In the genomic region with DNA sequence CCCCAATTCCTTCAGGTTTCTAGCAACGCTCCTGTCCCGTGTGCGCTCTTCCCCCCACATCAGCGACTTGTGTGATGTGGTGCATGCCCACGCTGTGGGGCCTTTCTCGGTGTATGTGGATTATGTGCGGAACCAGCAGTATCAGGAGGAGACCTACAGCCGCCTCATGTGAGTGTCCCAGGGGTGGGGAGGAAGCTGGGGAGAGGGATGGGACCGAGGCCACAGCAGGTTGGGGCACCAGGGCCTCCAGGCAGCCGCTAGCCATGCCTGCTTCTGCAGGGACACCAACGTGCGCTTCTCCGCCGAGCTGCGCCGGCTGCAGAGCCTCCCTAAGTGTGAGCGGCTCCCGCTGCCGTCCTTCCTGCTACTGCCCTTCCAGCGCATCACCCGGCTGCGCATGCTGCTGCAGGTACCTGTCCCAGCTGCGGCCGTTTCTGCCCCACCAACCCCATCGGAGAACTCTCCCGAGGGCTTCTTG, we compare ENCODE assay signal across 19 cellular contexts. TPM values are rescaled to one million over a fixed set of nuclear protein-coding genes. Genes with fewer than 3 reads are reported as not detected.
A peak's percentile ranks its signal among the peaks of the same experiment; 100 is the strongest.
DNase-seq lines count a peak whose midpoint lies in the region; ATAC-seq, FAIRE-seq and TF ChIP-seq lines count a peak whose summit lies in the region.
"Had no signal": no experiment of that assay in that cellular context is flagged by ENCODE, and none has a peak within 500 bp of the region (broad histone marks: within the 10 kb centered on the region; RNA-seq: fewer than 3 reads in every experiment).

No MANE protein-coding gene starts in this region.

- DNase-seq in NCI-H2227 (lab: John Stamatoyannopoulos, UW; ENCODE audit: unreplicated experiment) (peak; percentile 11), NCI-H2227 treated with DMSO at 0.1 percent for 48 hours (lab: John Stamatoyannopoulos, UW) (no peak), body of pancreas (no peak), retina (peak; percentile 62), DMS79 treated with DMSO at 0.1 percent for 48 hours (lab: John Stamatoyannopoulos, UW) (no peak), RCC 7860 (ENCODE audit: low spot score) (no peak)
- DNase-seq: activated CD4-positive, alpha-beta T cell treated with anti-CD3 and anti-CD28 coated beads, Interleukin-2, amount 50 U/mL, for 1 hour; activated T-cell treated with anti-CD3 and anti-CD28 coated beads, Interleukin-2, amount 50 U/mL, for 72 hours; adrenal gland; CD8-positive, alpha-beta T cell; GDM1; SJCRH30 had no signal

- ATAC-seq in body of pancreas (peak; percentile 38), HG03175 (IDR thresholded peaks at IDR 0.05; ENCODE audit: unreplicated experiment) (no peak)
- ATAC-seq: activated T-cell treated with anti-CD3 and anti-CD28 coated beads, Interleukin-2, amount 50 U/mL, for 72 hours; CD8-positive, alpha-beta T cell had no signal

- H3K27me3 ChIP-seq in body of pancreas (peaks cover 0 to 17% of the 10 kb centered on the region in 2 donors), iPS-18a (ENCODE audit: control insufficient read depth, insufficient read depth, low read length) (peaks cover 35% of the 10 kb centered on the region)
- H3K27me3 ChIP-seq: SJCRH30 had no signal

- peaks cover 7% of the 10 kb centered on the region for H3K4me1 ChIP-seq in body of pancreas
- peaks cover 4% of the 10 kb centered on the region for H3K4me1 ChIP-seq in iPS-18a (ENCODE audit: control insufficient read depth, low read depth, low read length)
- H3K4me1 ChIP-seq: adrenal gland had no signal

- H3K36me3 ChIP-seq in body of pancreas (replicated peaks in 1 of 2; ENCODE audit: insufficient read depth in 1 of 2, low read depth in 2 of 2) (no peaks in the 10 kb centered on the region), iPS-18a (ENCODE audit: control insufficient read depth, low read depth, low read length) (no peaks in the 10 kb centered on the region)
- H3K36me3 ChIP-seq: adrenal gland, SJCRH30, tibial nerve had no signal

- no peak overlapping the region for H3K4me3 ChIP-seq in body of pancreas
- peak overlapping the region; percentile 79 for H3K4me3 ChIP-seq in iPS-18a (ENCODE audit: low read length)
- H3K4me3 ChIP-seq: adrenal gland, SJCRH30, tibial nerve had no signal

- no peak overlapping the region for H3K27ac ChIP-seq in body of pancreas
- no peak overlapping the region for H3K27ac ChIP-seq in iPS-18a (ENCODE audit: low read length)
- H3K27ac ChIP-seq: adrenal gland, SJCRH30, tibial nerve had no signal

- no peak for FAIRE-seq in RCC 7860 (lab: Jason Lieb, UNC)
- FAIRE-seq: colon had no signal

- TF ChIP-seq POLR2A in body of pancreas (IDR thresholded peaks at IDR 0.05): no peak

- WGBS in body of pancreas, 2 donors: 51 to 59% methylated on average over 14 to 26 of the region's 26 CpGs

- no peak overlapping the region for H3K9ac ChIP-seq in iPS-18a (ENCODE audit: low read length)

- TF ChIP-seq CTCF in body of pancreas (IDR thresholded peaks at IDR 0.05): no peak

- H3K9me3 ChIP-seq in body of pancreas (no peaks in the 10 kb centered on the region), iPS-18a (ENCODE audit: control insufficient read depth, low read depth, low read length) (no peaks in the 10 kb centered on the region)
- H3K9me3 ChIP-seq: adrenal gland, SJCRH30, tibial nerve had no signal

- intact Hi-C loops in body of pancreas (cut with DNase I): no loop called here

RNA-seq across cellular contexts. Expression of gene ARHGEF15, which starts 5.7 kb away (rescaled TPM):
- 1 to 10 TPM; 2.3 to 6.3 TPM for total RNA-seq in body of pancreas
- total RNA-seq: A172; activated T-cell treated with anti-CD3 and anti-CD28 coated beads, Interleukin-2, amount 50 U/mL, for 72 hours; CD8-positive, alpha-beta T cell had no signal

RNA-seq across cellular contexts. Expression of gene SLC25A35, which starts 20.6 kb away (rescaled TPM):
- 1 to 10 TPM; 1.0 to 7.6 TPM for total RNA-seq in body of pancreas

RNA-seq across cellular contexts. Expression of gene ODF4, which starts 23.9 kb away (rescaled TPM):
- not detected for total RNA-seq in body of pancreas
- total RNA-seq: A172; activated T-cell treated with anti-CD3 and anti-CD28 coated beads, Interleukin-2, amount 50 U/mL, for 72 hours; adrenal gland; CD8-positive, alpha-beta T cell; mucosa of gallbladder; pulmonary artery endothelial cell; SJCRH30; tibial nerve had no signal

RNA-seq across cellular contexts. Expression of gene RANGRF, which starts 27.3 kb away (rescaled TPM):
- total RNA-seq in body of pancreas: 10 to 100 TPM in 1 of 2 donors, 1 to 10 TPM in 1; 4.7 to 13.5 TPM

Comparison
In these comparisons a context has a peak if more than half of its experiments do, and no peak if none do; other contexts are left out.
1. DNase-seq: peak in NCI-H2227 (single experiment) and retina (single experiment); none in NCI-H2227 treated with DMSO at 0.1 percent for 48 hours (single experiment), body of pancreas (0 of 4), DMS79 treated with DMSO at 0.1 percent for 48 hours (single experiment) and RCC 7860 (single experiment).